29 cellular contexts compared by ENCODE assay signal in genomic region chr12:131274906-131275305, GRCh38.
"Had no signal": no experiment of that assay in that cellular context is flagged by ENCODE, and none has a peak within 500 bp of the region (broad histone marks: within the 10 kb centered on the region; RNA-seq: fewer than 3 reads in every experiment).

No MANE protein-coding gene starts in this region.

- H3K4me1 ChIP-seq: heart left ventricle, prostate gland, stomach, testis, transverse colon, upper lobe of right lung had no signal

- H3K4me1 Mint-ChIP-seq: immature natural killer cell; naive thymus-derived CD4-positive, alpha-beta T cell; stimulated activated naive B cell treated with anti-CD40 and anti-IgM and Interleukin-4, amounts not matched to agents 10 μg/mL and 1 μg/mL and 100 μg/mL, for 72 hours had no signal

- H3K9me3 ChIP-seq: heart left ventricle, mucosa of descending colon, neutrophil, ovary, prostate gland, stomach, testis, thyroid gland, transverse colon, upper lobe of right lung had no signal

- H3K36me3 Mint-ChIP-seq: immature natural killer cell; naive thymus-derived CD4-positive, alpha-beta T cell; natural killer cell treated with Interleukin-12 subunit alpha and Interleukin-12 subunit beta and Interleukin-15 and Interleukin-18, amount 100 ng/mL, for 72 hours; stimulated activated naive B cell treated with anti-CD40 and anti-IgM and Interleukin-4, amounts not matched to agents 10 μg/mL and 1 μg/mL and 100 μg/mL, for 72 hours had no signal

- H3K27ac Mint-ChIP-seq: immature natural killer cell; naive thymus-derived CD4-positive, alpha-beta T cell; natural killer cell treated with Interleukin-12 subunit alpha and Interleukin-12 subunit beta and Interleukin-15 and Interleukin-18, amount 100 ng/mL, for 72 hours; stimulated activated naive B cell treated with anti-CD40 and anti-IgM and Interleukin-4, amounts not matched to agents 10 μg/mL and 1 μg/mL and 100 μg/mL, for 72 hours had no signal

- H3K9me3 Mint-ChIP-seq: immature natural killer cell; naive thymus-derived CD4-positive, alpha-beta T cell; natural killer cell treated with Interleukin-12 subunit alpha and Interleukin-12 subunit beta and Interleukin-15 and Interleukin-18, amount 100 ng/mL, for 72 hours; neural crest cell; stimulated activated naive B cell treated with anti-CD40 and anti-IgM and Interleukin-4, amounts not matched to agents 10 μg/mL and 1 μg/mL and 100 μg/mL, for 72 hours had no signal

- H3K4me3 Mint-ChIP-seq: immature natural killer cell; naive thymus-derived CD4-positive, alpha-beta T cell; natural killer cell treated with Interleukin-12 subunit alpha and Interleukin-12 subunit beta and Interleukin-15 and Interleukin-18, amount 100 ng/mL, for 72 hours; neural crest cell; stimulated activated naive B cell treated with anti-CD40 and anti-IgM and Interleukin-4, amounts not matched to agents 10 μg/mL and 1 μg/mL and 100 μg/mL, for 72 hours had no signal

- H3K4me3 ChIP-seq: heart left ventricle, lung, mucosa of descending colon, ovary, prostate gland, skin epidermis, stomach, testis, thyroid gland, transverse colon, upper lobe of right lung had no signal

- DNase-seq: hypothalamus; immature natural killer cell; midbrain; naive thymus-derived CD4-positive, alpha-beta T cell; occipital lobe; retina; right cardiac atrium; stimulated activated CD4-positive, alpha-beta T cell treated with anti-CD3 and anti-CD28 coated beads, Interleukin-12 subunit alpha, Interleukin-12 subunit beta, amount 100 ng/mL, for 4 hours; stimulated activated CD4-positive, alpha-beta T cell treated with anti-CD3 and anti-CD28 coated beads, Interleukin-15, amount 100 ng/mL, for 24 hours; stimulated activated CD4-positive, alpha-beta T cell treated with anti-CD3 and anti-CD28 coated beads, Interleukin-2, amount 100 ng/mL, for 24 hours; stimulated activated CD4-positive, alpha-beta T cell treated with anti-CD3 and anti-CD28 coated beads, Interleukin-4, amount 100 ng/mL, for 1 hour; stimulated activated naive B cell treated with anti-CD40 and anti-IgM and Interleukin-4, amounts not matched to agents 10 μg/mL and 1 μg/mL and 100 μg/mL, for 72 hours; stimulated activated naive CD8-positive, alpha-beta T cell treated with anti-CD3 and anti-CD28 coated beads, Interleukin-15, Interleukin-2, amounts not matched to agents 100 U/mL and 50 U/mL, for 24 hours; stomach; testis; thyroid gland; transverse colon; upper lobe of right lung had no signal

- H3K27me3 ChIP-seq: neutrophil, ovary, testis, thyroid gland, transverse colon, upper lobe of right lung had no signal

- ATAC-seq: heart left ventricle; mucosa of descending colon; naive thymus-derived CD4-positive, alpha-beta T cell; natural killer cell treated with Interleukin-12 subunit alpha and Interleukin-12 subunit beta and Interleukin-15 and Interleukin-18, amount 100 ng/mL, for 72 hours; right cardiac atrium; sciatic nerve; stimulated activated naive B cell treated with anti-CD40 and anti-IgM and Interleukin-4, amounts not matched to agents 10 μg/mL and 1 μg/mL and 100 μg/mL, for 72 hours; stimulated activated naive CD8-positive, alpha-beta T cell treated with anti-CD3 and anti-CD28 coated beads, Interleukin-15, Interleukin-2, amounts not matched to agents 100 U/mL and 50 U/mL, for 24 hours; upper lobe of right lung had no signal

- H3K27ac ChIP-seq: heart left ventricle, neutrophil, ovary, prostate gland, skin epidermis, stomach, testis, thyroid gland, transverse colon, upper lobe of right lung had no signal

- H3K27me3 Mint-ChIP-seq: natural killer cell treated with Interleukin-12 subunit alpha and Interleukin-12 subunit beta and Interleukin-15 and Interleukin-18, amount 100 ng/mL, for 72 hours; stimulated activated naive B cell treated with anti-CD40 and anti-IgM and Interleukin-4, amounts not matched to agents 10 μg/mL and 1 μg/mL and 100 μg/mL, for 72 hours had no signal

- FAIRE-seq: islet of Langerhans had no signal

- H3K36me3 ChIP-seq: heart left ventricle, neutrophil, ovary, prostate gland, stomach, thyroid gland, transverse colon, upper lobe of right lung had no signal
